In genomic region chr20:45347936-45348809, GRCh38 we compare ENCODE assay signal across 1 cellular context.
TF ChIP-seq lines count a peak whose summit lies in the region.

Gene SDC4 (minus strand): TSS chr20:45348424. CDS start chr20:45348384, 40 bp downstream.

TF ChIP-seq in H1, 55 proteins besides CTCF, POLR2A, EP300 and RAD21 (continued from another document):
- TF ChIP-seq E2F6 (IDR thresholded peaks at IDR 0.05) (0 out of 2 replicates have a peak, but pooled peaks have one; percentile 30), JUN (IDR thresholded peaks at IDR 0.05; ENCODE audit: low read depth, low read length) (no peak), CTBP2 (IDR thresholded peaks at IDR 0.05; ENCODE audit: borderline replicate concordance, insufficient read depth, insufficient read length, low read length) (no peak), CHD7 (IDR thresholded peaks at IDR 0.05; ENCODE audit: insufficient replicate concordance, low read length) (no peak), SP4 (IDR thresholded peaks at IDR 0.05; ENCODE audit: low read length) (no peak; the same call in 1 of the 2 replicates), BACH1 (IDR thresholded peaks at IDR 0.05; ENCODE audit: low read length) (no peak), ATF3 (IDR thresholded peaks at IDR 0.05; ENCODE audit: insufficient read depth, low read depth, low read length) (no peak), CBX8 (IDR thresholded peaks at IDR 0.05; ENCODE audit: borderline replicate concordance, low read depth, low read length) (no peak), CHD1 (IDR thresholded peaks at IDR 0.05; ENCODE audit: low read depth, low read length) (no peak), ATF2 (IDR thresholded peaks at IDR 0.05; ENCODE audit: low read length) (no peak), SAP30 (IDR thresholded peaks at IDR 0.05; ENCODE audit: insufficient read depth, insufficient replicate concordance, low read length) (no peak), TAF7 (optimal IDR thresholded peaks at IDR 0.05; ENCODE audit: borderline replicate concordance, low read depth, low read length) (peak; percentile 88), CBX5 (IDR thresholded peaks at IDR 0.05; ENCODE audit: low read depth, low read length) (no peak), YY1 (IDR thresholded peaks at IDR 0.05; ENCODE audit: low read depth, low read length) (no peak), HDAC6 (IDR thresholded peaks at IDR 0.05; ENCODE audit: low read depth, low read length) (no peak), ZNF274 (IDR thresholded peaks at IDR 0.05; ENCODE audit: borderline replicate concordance, extremely low read depth, low read length) (no peak), ASH2L (IDR thresholded peaks at IDR 0.05; ENCODE audit: low read length) (peak; percentile 44), GTF2F1 (IDR thresholded peaks at IDR 0.05; ENCODE audit: borderline replicate concordance, low read depth, low read length) (no peak), TCF12 (IDR thresholded peaks at IDR 0.05; ENCODE audit: low read depth, low read length) (no peak), EZH2 (IDR thresholded peaks at IDR 0.05; ENCODE audit: low read depth, low read length, severe bottlenecking) (no peak), NRF1 (IDR thresholded peaks at IDR 0.05; ENCODE audit: low read depth, low read length) (no peak), POU5F1 (IDR thresholded peaks at IDR 0.05; ENCODE audit: low read depth, low read length) (no peak), FOSL1 (IDR thresholded peaks at IDR 0.05; ENCODE audit: insufficient read depth, low read depth, low read length) (no peak), TEAD4 (IDR thresholded peaks at IDR 0.05; ENCODE audit: low read depth, low read length) (no peak), PHF8 (conservative IDR thresholded peaks at IDR 0.05; ENCODE audit: low read depth, low read length) (peak; percentile 78), GABPA (IDR thresholded peaks at IDR 0.05; ENCODE audit: borderline replicate concordance, insufficient read depth, low read length) (no peak), NANOG (IDR thresholded peaks at IDR 0.05; ENCODE audit: insufficient read depth, low read depth, low read length, poor library complexity, severe bottlenecking) (no peak), CEBPB (IDR thresholded peaks at IDR 0.05; ENCODE audit: low read depth, low read length) (no peak), EGR1 (IDR thresholded peaks at IDR 0.05; ENCODE audit: borderline replicate concordance, low read depth, low read length) (peak; percentile 28; the same call in 1 of the 2 replicates), KDM5A (IDR thresholded peaks at IDR 0.05; ENCODE audit: low read length) (no peak), RBBP5 (IDR thresholded peaks at IDR 0.05; ENCODE audit: borderline replicate concordance, low read depth, low read length) (peak; percentile 47; the same call in 1 of the 2 replicates), USF2 (IDR thresholded peaks at IDR 0.05; ENCODE audit: low read length) (no peak), POLR2AphosphoS5 (IDR thresholded peaks at IDR 0.05; ENCODE audit: low read depth, low read length) (peak; percentile 98)
